In the genomic region with DNA sequence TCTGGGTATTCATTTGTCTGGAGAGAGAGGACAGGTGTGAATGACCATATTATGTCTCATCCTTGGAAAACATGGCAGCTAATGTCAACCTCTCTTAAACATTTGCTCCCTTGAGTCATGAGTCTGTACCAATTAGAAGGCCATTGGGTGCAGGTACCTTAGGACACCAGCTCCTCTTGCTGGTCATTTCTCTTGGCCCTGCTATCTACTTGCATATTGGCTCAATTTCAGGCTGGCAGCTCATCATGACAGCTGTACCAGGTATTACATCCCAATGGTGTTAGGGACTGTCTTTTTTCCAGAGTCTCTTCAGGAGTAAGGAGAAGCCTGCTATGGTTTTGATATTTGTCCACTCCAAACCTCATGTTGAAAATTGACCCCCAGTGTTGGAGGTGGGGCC, we compare ENCODE assay signal across 22 cellular contexts.
DNase-seq lines count a peak whose midpoint lies in the region; ATAC-seq and TF ChIP-seq lines count a peak whose summit lies in the region.
"Had no signal": no experiment of that assay in that cellular context is flagged by ENCODE, and none has a peak within 500 bp of the region (broad histone marks: within the 10 kb centered on the region; RNA-seq: fewer than 3 reads in every experiment).

No MANE protein-coding gene starts in this region.

- no peak for TF ChIP-seq POLR2A in gastrocnemius medialis (IDR thresholded peaks at IDR 0.05)

- DNase-seq in kidney tubule cell (ENCODE audit: low spot score): peak; percentile 34
- peak; percentile 17 to 73 for DNase-seq in gastrocnemius medialis
- no peak for DNase-seq in KBM-7
- DNase-seq: 8988T; ACHN; AML-193; BE2C; CD4-positive, alpha-beta T cell; CD8-positive, alpha-beta memory T cell; DMS 273 treated with DMSO at 0.1 percent for 48 hours; DMS79; EL; GDM1; GOT3; HFFc6 had no signal

- no peaks in the 10 kb centered on the region for H3K36me3 ChIP-seq in gastrocnemius medialis
- H3K36me3 ChIP-seq: BE2C; BLaER1 treated with 17β-estradiol and CSF1 and Interleukin-3, amounts not matched to agents 10 nM and 100 nM; HAP-1 had no signal

- H3K4me1 ChIP-seq in gastrocnemius medialis: peaks cover 21 to 22% of the 10 kb centered on the region in 2 donors
- H3K4me1 ChIP-seq: BE2C, HAP-1 had no signal

- no peak overlapping the region for H3K4me3 ChIP-seq in gastrocnemius medialis
- H3K4me3 ChIP-seq: A549; BLaER1 treated with 17β-estradiol and CSF1 and Interleukin-3, amounts not matched to agents 10 nM and 100 nM; GM12878; HAP-1 had no signal

- no peak for TF ChIP-seq CTCF in gastrocnemius medialis (IDR thresholded peaks at IDR 0.05 in 4 of 5, conservative IDR thresholded peaks at IDR 0.05 in 1 of 5)

- H3K27ac ChIP-seq in gastrocnemius medialis: peak overlapping the region; percentile 16 to 68 (median 49)
- H3K27ac ChIP-seq: A549; BLaER1 treated with 17β-estradiol and CSF1 and Interleukin-3, amounts not matched to agents 10 nM and 100 nM had no signal

- no peaks in the 10 kb centered on the region for H3K9me3 ChIP-seq in gastrocnemius medialis
- H3K9me3 ChIP-seq: BE2C, HAP-1 had no signal

- ATAC-seq in esophagus mucosa (peak; percentile 17), gastrocnemius medialis (peak; percentile 54 to 85), HG03175 (IDR thresholded peaks at IDR 0.05; ENCODE audit: unreplicated experiment) (no peak), HG03045 (IDR thresholded peaks at IDR 0.05; ENCODE audit: unreplicated experiment) (no peak)
- ATAC-seq: A549, GM12878 had no signal

- H3K27me3 ChIP-seq in gastrocnemius medialis: no peaks in the 10 kb centered on the region
- H3K27me3 ChIP-seq: BE2C; BLaER1 treated with 17β-estradiol and CSF1 and Interleukin-3, amounts not matched to agents 10 nM and 100 nM had no signal

- intact Hi-C loops in gastrocnemius medialis (cut with DNase I; ENCODE audit: low total_unique reads): loop anchor here (5.0 kb wide), 1 partner anchor 73 kb away; no protein-coding TSS in a partner anchor

- in situ Hi-C loops in gastrocnemius medialis (cut with MboI; ENCODE audit: low sequenced_read_pairs in 4 of 4): no loop called here
- in situ Hi-C loops in KBM-7 (cut with MboI; ENCODE audit: low pct_unique_long_range_greater_than_20kb, low sequenced_read_pairs): no loop called here

Comparison
In these comparisons a context has a peak if more than half of its experiments do, and no peak if none do; other contexts are left out.
1. ATAC-seq: peak in esophagus mucosa (single experiment) and gastrocnemius medialis (2 of 2); none in HG03175 (single experiment) and HG03045 (single experiment).